ENCODE assay signal across 30 cellular contexts in the genomic region with DNA sequence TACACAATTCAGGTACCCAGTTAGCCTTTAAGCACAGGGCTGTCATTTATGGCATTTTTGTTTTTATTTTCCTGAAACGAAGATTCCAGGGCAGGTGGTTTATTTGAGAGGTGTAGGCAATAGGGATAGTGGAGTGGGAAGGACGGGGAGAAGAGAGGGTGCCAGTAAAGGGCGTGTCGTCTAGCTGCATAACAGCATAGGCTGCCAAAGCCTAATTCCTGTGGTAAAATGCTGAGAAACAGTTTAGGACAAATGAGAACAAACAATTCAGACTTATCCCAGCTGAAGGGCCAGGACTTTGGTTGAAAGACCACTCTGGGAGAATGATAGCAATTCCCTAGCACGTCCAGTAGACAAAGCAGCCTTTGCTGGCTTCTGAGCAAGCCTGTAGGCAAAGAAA.
DNase-seq lines count a peak whose midpoint lies in the region; ATAC-seq, FAIRE-seq and TF ChIP-seq lines count a peak whose summit lies in the region.
"Had no signal": no experiment of that assay in that cellular context is flagged by ENCODE, and none has a peak within 500 bp of the region (broad histone marks: within the 10 kb centered on the region; RNA-seq: fewer than 3 reads in every experiment).

No MANE protein-coding gene starts in this region.

- H3K4me3 Mint-ChIP-seq in astrocyte (ENCODE audit: unreplicated experiment) (no peak overlapping the region), progenitor cell of endocrine pancreas (ENCODE audit: low read depth) (no peak overlapping the region)
- no peak overlapping the region for H3K4me3 Mint-ChIP-seq in activated T-cell treated with anti-CD3 and anti-CD28 coated beads, Interleukin-2, amount 50 U/mL, for 72 hours
- H3K4me3 Mint-ChIP-seq: activated CD4-positive, alpha-beta T cell treated with anti-CD3 and anti-CD28 coated beads for 36 hours; CD4-positive, CD25-positive, alpha-beta regulatory T cell; effector memory CD8-positive, alpha-beta T cell; nephron had no signal

- DNase-seq in astrocyte (ENCODE audit: low read depth) = peak; percentile 73
- DNase-seq in fibroblast of mammary gland (ENCODE audit: low read depth) = peak; percentile 8
- no peak for DNase-seq in progenitor cell of endocrine pancreas (ENCODE audit: low spot score, unreplicated experiment)
- no peak for DNase-seq in heart left ventricle
- DNase-seq in SHP77 (lab: John Stamatoyannopoulos, UW) = no peak
- no peak for DNase-seq in activated T-cell treated with anti-CD3 and anti-CD28 coated beads, Interleukin-2, amount 50 U/mL, for 72 hours
- DNase-seq: ACHN; activated CD4-positive, alpha-beta T cell treated with anti-CD3 and anti-CD28 coated beads for 36 hours; activated naive CD4-positive, alpha-beta T cell; activated T-cell treated with anti-CD3 and anti-CD28 coated beads, Interleukin-2, amount 50 U/mL, for 48 hours; CD4-positive, CD25-positive, alpha-beta regulatory T cell; DND-41; effector memory CD8-positive, alpha-beta T cell; erythroblast; IMR-90; islet precursor cell; midbrain; NCI-H446 treated with DMSO at 0.1 percent for 48 hours; pancreas; right cardiac atrium; stimulated activated CD4-positive, alpha-beta T cell treated with anti-CD3 and anti-CD28 coated beads, Interleukin-12 subunit alpha, Interleukin-12 subunit beta, amount 100 ng/mL, for 4 hours; stimulated activated CD4-positive, alpha-beta T cell treated with anti-CD3 and anti-CD28 coated beads, Interleukin-4, amount 100 ng/mL, for 1 hour; substantia nigra had no signal

- intact Hi-C loops in heart left ventricle (cut with DNase I) = no loop called here

- H3K79me2 ChIP-seq in astrocyte (ENCODE audit: insufficient read depth, low read length) = no peaks in the 10 kb centered on the region

- ATAC-seq in heart left ventricle (no peak), GM19397 (IDR thresholded peaks at IDR 0.05; ENCODE audit: unreplicated experiment) (no peak)
- ATAC-seq in activated T-cell treated with anti-CD3 and anti-CD28 coated beads, Interleukin-2, amount 50 U/mL, for 72 hours (replicated peaks in 1 of 2) = no peak
- ATAC-seq: activated CD4-positive, alpha-beta T cell treated with anti-CD3 and anti-CD28 coated beads for 36 hours; effector memory CD8-positive, alpha-beta T cell; GM12878; pancreas; right cardiac atrium had no signal

- no peaks in the 10 kb centered on the region for H4K20me1 ChIP-seq in astrocyte (ENCODE audit: insufficient read depth, low read length)

- 88 to 90% (median 90%) methylated on average over 5 of the region's 5 CpGs for WGBS in heart left ventricle, 4 donors

- no peaks in the 10 kb centered on the region for H3K9me3 Mint-ChIP-seq in astrocyte (ENCODE audit: unreplicated experiment)
- no peaks in the 10 kb centered on the region for H3K9me3 Mint-ChIP-seq in progenitor cell of endocrine pancreas (ENCODE audit: low read depth)
- no peaks in the 10 kb centered on the region for H3K9me3 Mint-ChIP-seq in activated T-cell treated with anti-CD3 and anti-CD28 coated beads, Interleukin-2, amount 50 U/mL, for 72 hours
- H3K9me3 Mint-ChIP-seq: effector memory CD8-positive, alpha-beta T cell; nephron had no signal

- TF ChIP-seq POLR2A in heart left ventricle (IDR thresholded peaks at IDR 0.05) = no peak

- TF ChIP-seq CTCF in C4-2B (conservative IDR thresholded peaks at IDR 0.05) (no peak), astrocyte (IDR thresholded peaks at IDR 0.05; ENCODE audit: insufficient read depth, low read depth, low read length) (no peak), fibroblast of mammary gland (conservative IDR thresholded peaks at IDR 0.05; ENCODE audit: control insufficient read depth, insufficient read depth, low read depth, low read length) (no peak), progenitor cell of endocrine pancreas (IDR thresholded peaks at IDR 0.05; ENCODE audit: unreplicated experiment) (no peak), heart left ventricle (IDR thresholded peaks at IDR 0.05) (no peak)

- FAIRE-seq in astrocyte (lab: Jason Lieb, UNC) = peak; percentile 17
- FAIRE-seq: bronchial epithelial cell, GM12878, pancreas had no signal

- H3K27me3 ChIP-seq in astrocyte (ENCODE audit: insufficient read depth, low read length) (no peaks in the 10 kb centered on the region), heart left ventricle (no peaks in the 10 kb centered on the region)
- H3K27me3 ChIP-seq: pancreas had no signal

- H3K27ac Mint-ChIP-seq in astrocyte (ENCODE audit: unreplicated experiment) (no peak overlapping the region), progenitor cell of endocrine pancreas (peak overlapping the region; percentile 55)
- H3K27ac Mint-ChIP-seq in activated T-cell treated with anti-CD3 and anti-CD28 coated beads, Interleukin-2, amount 50 U/mL, for 72 hours = no peak overlapping the region
- H3K27ac Mint-ChIP-seq: activated CD4-positive, alpha-beta T cell treated with anti-CD3 and anti-CD28 coated beads for 36 hours; CD4-positive, CD25-positive, alpha-beta regulatory T cell; effector memory CD8-positive, alpha-beta T cell; nephron had no signal

- H3K4me1 Mint-ChIP-seq in astrocyte (ENCODE audit: low read depth, unreplicated experiment) (peaks cover 9% of the 10 kb centered on the region), progenitor cell of endocrine pancreas (ENCODE audit: low read depth) (peaks cover 5% of the 10 kb centered on the region)
- no peaks in the 10 kb centered on the region for H3K4me1 Mint-ChIP-seq in activated T-cell treated with anti-CD3 and anti-CD28 coated beads, Interleukin-2, amount 50 U/mL, for 72 hours (ENCODE audit: low read depth)
- H3K4me1 Mint-ChIP-seq: activated CD4-positive, alpha-beta T cell treated with anti-CD3 and anti-CD28 coated beads for 36 hours; CD4-positive, CD25-positive, alpha-beta regulatory T cell; nephron had no signal

- H3K4me2 ChIP-seq in astrocyte (ENCODE audit: low read length) = no peak overlapping the region

- H2AFZ ChIP-seq in astrocyte (ENCODE audit: low read depth, low read length) = no peak overlapping the region

- H3K27ac ChIP-seq in C4-2B (peak overlapping the region; percentile 55; the same call in 1 of the 2 replicates), astrocyte (ENCODE audit: low read depth, low read length) (no peak overlapping the region), heart left ventricle (peak overlapping the region in 1 of 12 donors; percentile 61)
- H3K27ac ChIP-seq: pancreas, RWPE1 had no signal

- H3K27me3 Mint-ChIP-seq in astrocyte (ENCODE audit: low read depth, unreplicated experiment) (no peaks in the 10 kb centered on the region), progenitor cell of endocrine pancreas (no peaks in the 10 kb centered on the region)
- H3K27me3 Mint-ChIP-seq in activated T-cell treated with anti-CD3 and anti-CD28 coated beads, Interleukin-2, amount 50 U/mL, for 72 hours (ENCODE audit: low read depth) = no peaks in the 10 kb centered on the region
- H3K27me3 Mint-ChIP-seq: activated CD4-positive, alpha-beta T cell treated with anti-CD3 and anti-CD28 coated beads for 36 hours; CD4-positive, CD25-positive, alpha-beta regulatory T cell; effector memory CD8-positive, alpha-beta T cell had no signal

- no peak overlapping the region for H3K4me3 ChIP-seq in astrocyte (ENCODE audit: insufficient read depth, low read depth, low read length)
- no peak overlapping the region for H3K4me3 ChIP-seq in fibroblast of mammary gland (ENCODE audit: control insufficient read depth, low read depth, low read length)
- H3K4me3 ChIP-seq in heart left ventricle = no peak overlapping the region
- H3K4me3 ChIP-seq: coronary artery, GM12878, pancreas had no signal

- H3K9me3 ChIP-seq in astrocyte (ENCODE audit: insufficient read depth, low read depth, low read length) (no peaks in the 10 kb centered on the region), heart left ventricle (no peaks in the 10 kb centered on the region)
- H3K9me3 ChIP-seq: pancreas had no signal

- H3K36me3 Mint-ChIP-seq in astrocyte (ENCODE audit: low read depth, unreplicated experiment) (peaks cover 8% of the 10 kb centered on the region), progenitor cell of endocrine pancreas (ENCODE audit: insufficient read depth) (peaks cover 19% of the 10 kb centered on the region)
- peaks cover 2 to 9% of the 10 kb centered on the region in 2 donors for H3K36me3 Mint-ChIP-seq in activated T-cell treated with anti-CD3 and anti-CD28 coated beads, Interleukin-2, amount 50 U/mL, for 72 hours (ENCODE audit: insufficient read depth in 2 of 2)

- peaks cover 14% of the 10 kb centered on the region for H3K36me3 ChIP-seq in astrocyte (ENCODE audit: insufficient read depth, low read length)
- H3K36me3 ChIP-seq in heart left ventricle = peaks cover 0 to 65% (median 41%) of the 10 kb centered on the region in 9 donors

- H3K9ac ChIP-seq in astrocyte (ENCODE audit: low read length) = no peak overlapping the region

- no peaks in the 10 kb centered on the region for H3K4me1 ChIP-seq in astrocyte (ENCODE audit: insufficient read depth, low read length)
- H3K4me1 ChIP-seq in heart left ventricle = peaks cover 0 to 3% (median 0%) of the 10 kb centered on the region in 12 donors
- H3K4me1 ChIP-seq: pancreas had no signal

Comparison
In these comparisons a context has a peak if more than half of its experiments do, and no peak if none do; other contexts are left out.
1. DNase-seq: peak in astrocyte (single experiment) and fibroblast of mammary gland (single experiment); none in progenitor cell of endocrine pancreas (single experiment), heart left ventricle (0 of 5), SHP77 (0 of 2) and activated T-cell treated with anti-CD3 and anti-CD28 coated beads, Interleukin-2, amount 50 U/mL, for 72 hours (0 of 2).